In genomic region chr9:33329996-33330395, GRCh38 we compare ENCODE assay signal across 13 cellular contexts. TPM values are rescaled to one million over a fixed set of nuclear protein-coding genes. Genes with fewer than 3 reads are reported as not detected.
DNase-seq lines count a peak whose midpoint lies in the region; ATAC-seq and TF ChIP-seq lines count a peak whose summit lies in the region.
"Had no signal": no experiment of that assay in that cellular context is flagged by ENCODE, and none has a peak within 500 bp of the region (broad histone marks: within the 10 kb centered on the region; RNA-seq: fewer than 3 reads in every experiment).

No MANE protein-coding gene starts in this region.

- TF ChIP-seq POLR2A in body of pancreas (IDR thresholded peaks at IDR 0.05) (no peak), stomach (IDR thresholded peaks at IDR 0.05) (no peak)

- H3K4me1 Mint-ChIP-seq in HFFc6 (ENCODE audit: low read depth) (peaks cover 61% of the 10 kb centered on the region), mesothelial cell of epicardium (peaks cover 2% of the 10 kb centered on the region)

- peak; percentile 69 for DNase-seq in HFFc6
- no peak for DNase-seq in body of pancreas
- DNase-seq in right cardiac atrium: no peak
- no peak for DNase-seq in stomach
- no peak for DNase-seq in RKO (ENCODE audit: low spot score)
- DNase-seq in mesothelial cell of epicardium (ENCODE audit: low spot score in 2 of 2, unreplicated experiment in 2 of 2): no peak
- no peak for DNase-seq in CD1c-positive myeloid dendritic cell (ENCODE audit: extremely low spot score)
- DNase-seq in midbrain (lab: John Stamatoyannopoulos, UW): no peak
- DNase-seq: activated CD8-positive, alpha-beta memory T cell treated with anti-CD3 and anti-CD28 coated beads for 24 hours; KBM-7; NCI-H526; stimulated activated naive CD4-positive, alpha-beta T cell; T-helper 1 cell had no signal

- H3K27ac ChIP-seq in body of pancreas (peak overlapping the region; percentile 26 to 86 (median 74)), right cardiac atrium (ENCODE audit: low read length) (no peak overlapping the region), stomach (peak overlapping the region; percentile 77 to 90 (median 85))

- H3K36me3 ChIP-seq in body of pancreas (replicated peaks in 1 of 2; ENCODE audit: insufficient read depth in 1 of 2, low read depth in 2 of 2): peaks cover 0 to 10% of the 10 kb centered on the region in 2 donors
- peaks cover 9 to 89% (median 69%) of the 10 kb centered on the region in 4 donors for H3K36me3 ChIP-seq in stomach

- no peaks in the 10 kb centered on the region for H3K27me3 ChIP-seq in body of pancreas
- no peaks in the 10 kb centered on the region for H3K27me3 ChIP-seq in right cardiac atrium (ENCODE audit: control insufficient read depth, insufficient read depth)
- H3K27me3 ChIP-seq in stomach: no peaks in the 10 kb centered on the region

- H3K36me3 Mint-ChIP-seq in HFFc6 (ENCODE audit: low read depth): peaks cover 55% of the 10 kb centered on the region
- peaks cover 53% of the 10 kb centered on the region for H3K36me3 Mint-ChIP-seq in mesothelial cell of epicardium

- H3K4me1 ChIP-seq in body of pancreas (peaks cover 22% of the 10 kb centered on the region), right cardiac atrium (ENCODE audit: control insufficient read depth, insufficient read depth, low read length) (no peaks in the 10 kb centered on the region), stomach (peaks cover 6 to 36% (median 21%) of the 10 kb centered on the region in 4 donors)

- H3K9me3 ChIP-seq in body of pancreas (no peaks in the 10 kb centered on the region), right cardiac atrium (ENCODE audit: control insufficient read depth, low read length) (no peaks in the 10 kb centered on the region), stomach (no peaks in the 10 kb centered on the region)

- H3K27ac Mint-ChIP-seq in HFFc6 (peak overlapping the region; percentile 85), mesothelial cell of epicardium (no peak overlapping the region)

- peak overlapping the region; percentile 63 for H3K4me3 Mint-ChIP-seq in HFFc6
- H3K4me3 Mint-ChIP-seq in mesothelial cell of epicardium: no peak overlapping the region

- TF ChIP-seq CTCF in HFFc6 (IDR thresholded peaks at IDR 0.05): no peak
- no peak for TF ChIP-seq CTCF in body of pancreas (IDR thresholded peaks at IDR 0.05)
- no peak for TF ChIP-seq CTCF in stomach (IDR thresholded peaks at IDR 0.05)
- no peak for TF ChIP-seq CTCF in mesothelial cell of epicardium (IDR thresholded peaks at IDR 0.05; ENCODE audit: unreplicated experiment)

- no peak overlapping the region for H3K4me3 ChIP-seq in body of pancreas
- H3K4me3 ChIP-seq in right cardiac atrium (ENCODE audit: low read length): no peak overlapping the region
- H3K4me3 ChIP-seq in stomach: no peak overlapping the region

- no peak for ATAC-seq in body of pancreas
- peak; percentile 49 to 70 for ATAC-seq in right cardiac atrium

- intact Hi-C loops in body of pancreas (cut with DNase I): no loop called here
- intact Hi-C loops in right cardiac atrium (cut with DNase I): no loop called here
- intact Hi-C loops in stomach (cut with DNase I; ENCODE audit: low total_unique reads): no loop called here

- no peak for TF ChIP-seq EP300 in stomach (IDR thresholded peaks at IDR 0.05)

- 91 to 92% methylated on average over 5 of the region's 5 CpGs for WGBS in body of pancreas, 2 donors
- WGBS in right cardiac atrium: 87% methylated on average over 5 of the region's 5 CpGs
- WGBS in stomach, 5 donors: 47 to 61% (median 57%) methylated on average over 5 of the region's 5 CpGs

- no peaks in the 10 kb centered on the region for H3K9me3 Mint-ChIP-seq in HFFc6
- H3K9me3 Mint-ChIP-seq in mesothelial cell of epicardium: no peaks in the 10 kb centered on the region

- H3K27me3 Mint-ChIP-seq in HFFc6 (ENCODE audit: insufficient read depth) (peaks cover 2% of the 10 kb centered on the region), mesothelial cell of epicardium (ENCODE audit: low read depth) (peaks cover 1% of the 10 kb centered on the region)

RNA-seq across cellular contexts. Expression of gene NFX1, which starts 39.7 kb away (rescaled TPM):
- 10 to 100 TPM; 25.7 to 28.0 (median 27.8) TPM for total RNA-seq in HFFc6 (2021; fragmentation: NEBNext Ultra II Directional; extraction: Animal tissue kit (Norgen Biotek cat#: 25700))
- total RNA-seq in body of pancreas: 10 to 100 TPM; 22.1 to 26.4 TPM
- total RNA-seq in right cardiac atrium: 10 to 100 TPM; 29.2 to 37.6 (median 31.1) TPM
- polyA plus RNA-seq in right cardiac atrium: 12.3 TPM
- total RNA-seq in stomach: 10 to 100 TPM; 20.3 to 46.9 (median 36.4) TPM
- 10 to 100 TPM; 11.3 to 19.9 (median 13.3) TPM for polyA plus RNA-seq in stomach
- total RNA-seq in mesothelial cell of epicardium: 28.7 to 30.2 TPM (median 29.4 TPM) in 3 replicates
